ENCODE assay signal across 8 cellular contexts in the genomic region with DNA sequence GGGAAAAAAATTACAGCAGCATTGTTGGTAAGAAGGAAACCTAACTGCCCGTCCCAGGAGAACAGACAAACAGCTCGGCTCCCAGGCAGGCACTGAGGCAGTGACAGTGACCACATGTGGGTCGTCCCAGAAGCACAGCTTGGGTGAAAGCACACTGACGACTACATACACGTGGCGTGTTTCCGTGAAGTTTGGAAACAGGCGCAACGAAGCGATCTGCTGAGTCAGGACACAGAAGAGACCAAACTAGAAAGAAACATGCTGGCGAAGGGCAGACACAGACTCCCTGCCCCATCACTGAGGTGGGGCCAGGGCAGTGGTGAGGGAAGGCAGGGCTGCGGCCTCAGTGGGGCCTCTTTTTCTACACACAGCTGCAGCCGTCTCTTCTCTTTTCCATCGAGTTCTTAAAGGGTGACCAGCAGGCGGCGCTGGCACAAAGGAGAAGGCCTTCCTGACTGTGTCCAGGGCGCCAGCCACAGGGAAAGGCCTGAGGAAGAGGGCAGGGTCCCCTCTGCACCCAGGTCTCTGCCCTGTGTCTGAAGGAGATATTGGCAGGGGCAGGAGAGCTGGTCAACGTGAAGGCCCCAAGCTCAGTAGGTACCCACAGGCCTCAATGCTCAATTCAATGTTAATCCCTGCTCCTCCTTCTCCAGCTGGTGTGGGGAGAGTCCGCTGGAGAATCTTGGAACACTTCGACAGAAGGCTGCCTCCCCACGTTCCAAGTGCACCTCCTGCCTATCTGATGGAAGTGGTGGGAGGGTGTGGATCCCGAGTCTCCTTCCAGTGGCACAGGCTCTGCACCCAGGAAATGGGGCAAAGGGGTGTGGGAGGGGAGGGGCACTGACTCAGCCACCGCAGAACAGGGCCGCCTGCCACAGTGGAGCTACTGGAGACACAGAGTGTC. TPM values are rescaled to one million over a fixed set of nuclear protein-coding genes. Genes with fewer than 3 reads are reported as not detected.
DNase-seq lines count a peak whose midpoint lies in the region; ATAC-seq and TF ChIP-seq lines count a peak whose summit lies in the region.

No MANE protein-coding gene starts in this region.

- DNase-seq in BE2C (peak; percentile 73), HCT116 (ENCODE audit: low read depth, low spot score) (peak; percentile 31), NCI-H82 (lab: John Stamatoyannopoulos, UW) (peak; percentile 81), fibroblast of peridontal ligament (ENCODE audit: extremely low read depth) (peak; percentile 67), upper lobe of right lung (peak; percentile 87)
- peak; percentile 26 for DNase-seq in activated T-helper 1 cell treated with anti-CD3 and anti-CD28 coated beads, Interleukin-12 subunit alpha, Interleukin-12 subunit beta, Interleukin-2, Interleukin-4 antibody, amounts not matched to agents 30 ng/mL and 10 ng/mL and 1 ng/mL, durations not matched to agents 14 hours and 24 hours and 36 hours (ENCODE audit: low spot score)
- DNase-seq in natural killer cell treated with Interleukin-12 subunit alpha and Interleukin-12 subunit beta and Interleukin-15 and Interleukin-18, amount 100 ng/mL, for 72 hours (ENCODE audit: low spot score) = peak; percentile 73

- no peaks in the 10 kb centered on the region for H3K27me3 Mint-ChIP-seq in activated T-helper 1 cell treated with anti-CD3 and anti-CD28 coated beads, Interleukin-12 subunit alpha, Interleukin-12 subunit beta, Interleukin-2, Interleukin-4 antibody, amounts not matched to agents 30 ng/mL and 10 ng/mL and 1 ng/mL, durations not matched to agents 14 hours and 24 hours and 36 hours (ENCODE audit: insufficient read depth)
- no peaks in the 10 kb centered on the region for H3K27me3 Mint-ChIP-seq in natural killer cell treated with Interleukin-12 subunit alpha and Interleukin-12 subunit beta and Interleukin-15 and Interleukin-18, amount 100 ng/mL, for 72 hours

- no peak overlapping the region for H3K27ac ChIP-seq in HCT116 (ENCODE audit: low read depth, low read length)
- peak overlapping the region; percentile 30 for H3K27ac ChIP-seq in upper lobe of right lung

- peak; percentile 69 for TF ChIP-seq CTCF in BE2C (IDR thresholded peaks at IDR 0.05; ENCODE audit: low read depth, low read length)
- peak; percentile 67 to 91 (median 80) for TF ChIP-seq CTCF in HCT116 (IDR thresholded peaks at IDR 0.05 in 2 of 3, conservative IDR thresholded peaks at IDR 0.05 in 1 of 3; ENCODE audit: borderline replicate concordance in 1 of 3, insufficient read depth in 1 of 3, low read depth in 2 of 3, low read length in 2 of 3)
- TF ChIP-seq CTCF in upper lobe of right lung (IDR thresholded peaks at IDR 0.05) = peak; percentile 69

- ATAC-seq in HCT116 (peak; percentile 97), upper lobe of right lung (peak; percentile 89), GM18868 (IDR thresholded peaks at IDR 0.05; ENCODE audit: unreplicated experiment) (no peak)
- peak; percentile 83 for ATAC-seq in natural killer cell treated with Interleukin-12 subunit alpha and Interleukin-12 subunit beta and Interleukin-15 and Interleukin-18, amount 100 ng/mL, for 72 hours

- H3K4me1 ChIP-seq in BE2C = no peaks in the 10 kb centered on the region
- H3K4me1 ChIP-seq in HCT116 (ENCODE audit: control insufficient read depth in 1 of 2, insufficient read depth in 2 of 2, low read length in 2 of 2) = no peaks in the 10 kb centered on the region; a peak in 1 of 4 replicates
- peaks cover 9% of the 10 kb centered on the region for H3K4me1 ChIP-seq in upper lobe of right lung

- H3K9ac ChIP-seq in HCT116 (ENCODE audit: low read length) = no peak overlapping the region

- H2AFZ ChIP-seq in HCT116 (ENCODE audit: low read depth, low read length, poor library complexity, severe bottlenecking) = no peak overlapping the region

- no peaks in the 10 kb centered on the region for H3K4me1 Mint-ChIP-seq in activated T-helper 1 cell treated with anti-CD3 and anti-CD28 coated beads, Interleukin-12 subunit alpha, Interleukin-12 subunit beta, Interleukin-2, Interleukin-4 antibody, amounts not matched to agents 30 ng/mL and 10 ng/mL and 1 ng/mL, durations not matched to agents 14 hours and 24 hours and 36 hours (ENCODE audit: low read depth)
- H3K4me1 Mint-ChIP-seq in natural killer cell treated with Interleukin-12 subunit alpha and Interleukin-12 subunit beta and Interleukin-15 and Interleukin-18, amount 100 ng/mL, for 72 hours (ENCODE audit: low read depth in 2 of 2) = peaks cover 24 to 29% of the 10 kb centered on the region in 2 donors

- H4K20me1 ChIP-seq in HCT116 (ENCODE audit: insufficient read depth) = no peaks in the 10 kb centered on the region; the same call in 1 of the 2 replicates

- intact Hi-C loops in HCT116 (cut with micrococcal nuclease) (loop anchor here (1.0 to 2.0 kb wide), 2 partner anchors 55 to 180 kb away; no protein-coding TSS in a partner anchor), upper lobe of right lung (cut with DNase I) (no loop called here)
- intact Hi-C loops in activated T-helper 1 cell treated with anti-CD3 and anti-CD28 coated beads, Interleukin-12 subunit alpha, Interleukin-12 subunit beta, Interleukin-2, Interleukin-4 antibody, amounts not matched to agents 30 ng/mL and 10 ng/mL and 1 ng/mL, durations not matched to agents 14 hours and 24 hours and 36 hours (cut with micrococcal nuclease) = loop anchor here (1.0 kb wide), 1 partner anchor 54 kb away; no protein-coding TSS in a partner anchor

- TF ChIP-seq RAD21 in HCT116 (IDR thresholded peaks at IDR 0.05; ENCODE audit: low read depth) = peak; percentile 81

- H3K4me2 ChIP-seq in HCT116 (ENCODE audit: low read length) = no peak overlapping the region

- H3K27me3 ChIP-seq in BE2C = no peaks in the 10 kb centered on the region
- H3K27me3 ChIP-seq in HCT116 (ENCODE audit: insufficient read depth, low read length) = no peaks in the 10 kb centered on the region
- H3K27me3 ChIP-seq in upper lobe of right lung = no peaks in the 10 kb centered on the region

- CTCF ChIA-PET in HCT116 (lab: Charles Lee) = interaction anchor here (0.9 to 1.7 kb wide), 5 partner anchors 12 to 54 kb away, joined by 3 to 9 read pairs (median 3); no protein-coding TSS in a partner anchor

- H3K27ac Mint-ChIP-seq in activated T-helper 1 cell treated with anti-CD3 and anti-CD28 coated beads, Interleukin-12 subunit alpha, Interleukin-12 subunit beta, Interleukin-2, Interleukin-4 antibody, amounts not matched to agents 30 ng/mL and 10 ng/mL and 1 ng/mL, durations not matched to agents 14 hours and 24 hours and 36 hours = peak overlapping the region; percentile 14
- peak overlapping the region; percentile 12 to 58 for H3K27ac Mint-ChIP-seq in natural killer cell treated with Interleukin-12 subunit alpha and Interleukin-12 subunit beta and Interleukin-15 and Interleukin-18, amount 100 ng/mL, for 72 hours

- RAD21 ChIA-PET in HCT116 (lab: Charles Lee; ENCODE audit: low non-redundant PET in 1 of 2, low total read pairs in 2 of 2, uncharacterized antibody in 2 of 2, unreplicated experiment in 2 of 2) = interaction anchor here (1.7 to 2.0 kb wide), 2 partner anchors 54 kb away, joined by 4 to 14 read pairs; no protein-coding TSS in a partner anchor

- H3K9me3 Mint-ChIP-seq in activated T-helper 1 cell treated with anti-CD3 and anti-CD28 coated beads, Interleukin-12 subunit alpha, Interleukin-12 subunit beta, Interleukin-2, Interleukin-4 antibody, amounts not matched to agents 30 ng/mL and 10 ng/mL and 1 ng/mL, durations not matched to agents 14 hours and 24 hours and 36 hours = no peaks in the 10 kb centered on the region
- H3K9me3 Mint-ChIP-seq in natural killer cell treated with Interleukin-12 subunit alpha and Interleukin-12 subunit beta and Interleukin-15 and Interleukin-18, amount 100 ng/mL, for 72 hours = no peaks in the 10 kb centered on the region

- no peak overlapping the region for H3K4me3 ChIP-seq in BE2C (ENCODE audit: low read depth, low read length)
- no peak overlapping the region for H3K4me3 ChIP-seq in HCT116 (replicated peaks in 1 of 2; ENCODE audit: low read depth in 1 of 2, low read length in 2 of 2)
- no peak overlapping the region for H3K4me3 ChIP-seq in upper lobe of right lung

- H3K4me3 Mint-ChIP-seq in activated T-helper 1 cell treated with anti-CD3 and anti-CD28 coated beads, Interleukin-12 subunit alpha, Interleukin-12 subunit beta, Interleukin-2, Interleukin-4 antibody, amounts not matched to agents 30 ng/mL and 10 ng/mL and 1 ng/mL, durations not matched to agents 14 hours and 24 hours and 36 hours = no peak overlapping the region
- no peak overlapping the region for H3K4me3 Mint-ChIP-seq in natural killer cell treated with Interleukin-12 subunit alpha and Interleukin-12 subunit beta and Interleukin-15 and Interleukin-18, amount 100 ng/mL, for 72 hours

- H3K36me3 ChIP-seq in BE2C (peaks cover 22% of the 10 kb centered on the region), HCT116 (ENCODE audit: control insufficient read depth in 1 of 2, insufficient read depth in 2 of 2, low read length in 2 of 2) (peaks cover 50 to 53% of the 10 kb centered on the region in 2 experiments; a peak in 3 of 4 replicates), upper lobe of right lung (peaks cover 79% of the 10 kb centered on the region)

- no TSS peak for BruUV-seq in HCT116 (replicated peaks; lab: Mats Ljungman, UMichigan)

- peaks cover 47% of the 10 kb centered on the region for H3K36me3 Mint-ChIP-seq in activated T-helper 1 cell treated with anti-CD3 and anti-CD28 coated beads, Interleukin-12 subunit alpha, Interleukin-12 subunit beta, Interleukin-2, Interleukin-4 antibody, amounts not matched to agents 30 ng/mL and 10 ng/mL and 1 ng/mL, durations not matched to agents 14 hours and 24 hours and 36 hours (ENCODE audit: low read depth)
- H3K36me3 Mint-ChIP-seq in natural killer cell treated with Interleukin-12 subunit alpha and Interleukin-12 subunit beta and Interleukin-15 and Interleukin-18, amount 100 ng/mL, for 72 hours = peaks cover 20% of the 10 kb centered on the region

- POLR2A ChIA-PET in HCT116 (lab: Charles Lee) = no interaction called here

- H3K9me3 ChIP-seq in BE2C (no peaks in the 10 kb centered on the region), HCT116 (ENCODE audit: control insufficient read depth in 1 of 2, insufficient read depth in 1 of 2, low read depth in 1 of 2, low read length in 2 of 2) (no peaks in the 10 kb centered on the region), upper lobe of right lung (no peaks in the 10 kb centered on the region)

- TF ChIP-seq POLR2A in HCT116 (IDR thresholded peaks at IDR 0.05; ENCODE audit: borderline replicate concordance, extremely low read depth, insufficient read depth, insufficient read length) = no peak

- peaks cover 5% of the 10 kb centered on the region; the same call in 1 of the 2 replicates for H3K79me2 ChIP-seq in HCT116 (ENCODE audit: insufficient read depth, low read length)

- no peaks in the 10 kb centered on the region for H3K9me2 ChIP-seq in HCT116 (ENCODE audit: insufficient read depth)

RNA-seq across cellular contexts. Expression of gene CARS1, which starts 19.9 kb away (rescaled TPM):
- polyA plus RNA-seq in BE2C (2012; ENCODE audit: insufficient read depth, insufficient read length, low read depth) = 134 TPM
- total RNA-seq in HCT116 (2021; ENCODE audit: unreplicated experiment) = 124 TPM
- 101 and 128 TPM in 2 replicates for polyA plus RNA-seq in HCT116 (2012)
- total RNA-seq in activated T-helper 1 cell treated with anti-CD3 and anti-CD28 coated beads, Interleukin-12 subunit alpha, Interleukin-12 subunit beta, Interleukin-2, Interleukin-4 antibody, amounts not matched to agents 30 ng/mL and 10 ng/mL and 1 ng/mL, durations not matched to agents 14 hours and 24 hours and 36 hours = 60.5 and 63.6 TPM in 2 replicates
- 100 to 1,000 TPM in 1 of 2 donors, 10 to 100 TPM in 1; 88.8 to 128 TPM for total RNA-seq in natural killer cell treated with Interleukin-12 subunit alpha and Interleukin-12 subunit beta and Interleukin-15 and Interleukin-18, amount 100 ng/mL, for 72 hours
- 34.6 TPM for total RNA-seq in upper lobe of right lung

RNA-seq across cellular contexts. Expression of gene NAP1L4, which starts 45.2 kb away (rescaled TPM):
- polyA plus RNA-seq in BE2C (2012; ENCODE audit: insufficient read depth, insufficient read length, low read depth) = 54.2 TPM
- total RNA-seq in HCT116 (2021; ENCODE audit: unreplicated experiment) (144 TPM), upper lobe of right lung (92.7 TPM)
- polyA plus RNA-seq in HCT116 (2012) = 63.0 and 82.2 TPM in 2 replicates
- total RNA-seq in activated T-helper 1 cell treated with anti-CD3 and anti-CD28 coated beads, Interleukin-12 subunit alpha, Interleukin-12 subunit beta, Interleukin-2, Interleukin-4 antibody, amounts not matched to agents 30 ng/mL and 10 ng/mL and 1 ng/mL, durations not matched to agents 14 hours and 24 hours and 36 hours = 284 and 285 TPM in 2 replicates
- total RNA-seq in natural killer cell treated with Interleukin-12 subunit alpha and Interleukin-12 subunit beta and Interleukin-15 and Interleukin-18, amount 100 ng/mL, for 72 hours = 100 to 1,000 TPM; 160 to 222 TPM

Comparison
In these comparisons a context has a peak if more than half of its experiments do, and no peak if none do; other contexts are left out.
1. DNase-seq: peak in every context shown above with its lines; median percentile 87 in upper lobe of right lung; 81 in NCI-H82; 73 in BE2C; 73 in natural killer cell treated with Interleukin-12 subunit alpha and Interleukin-12 subunit beta and Interleukin-15 and Interleukin-18, amount 100 ng/mL, for 72 hours; 67 in fibroblast of peridontal ligament; 31 in HCT116; 26 in activated T-helper 1 cell treated with anti-CD3 and anti-CD28 coated beads, Interleukin-12 subunit alpha, Interleukin-12 subunit beta, Interleukin-2, Interleukin-4 antibody, amounts not matched to agents 30 ng/mL and 10 ng/mL and 1 ng/mL, durations not matched to agents 14 hours and 24 hours and 36 hours.